Comparison of ENCODE assay signal across 1 cellular context in genomic region chr16:67154578-67155304, GRCh38.
TF ChIP-seq lines count a peak whose summit lies in the region.

No MANE protein-coding gene starts in this region.

TF ChIP-seq in HEK293T, 16 proteins besides CTCF, POLR2A, EP300 and RAD21 (continued from another document):
- TF ChIP-seq, protein P1, sequence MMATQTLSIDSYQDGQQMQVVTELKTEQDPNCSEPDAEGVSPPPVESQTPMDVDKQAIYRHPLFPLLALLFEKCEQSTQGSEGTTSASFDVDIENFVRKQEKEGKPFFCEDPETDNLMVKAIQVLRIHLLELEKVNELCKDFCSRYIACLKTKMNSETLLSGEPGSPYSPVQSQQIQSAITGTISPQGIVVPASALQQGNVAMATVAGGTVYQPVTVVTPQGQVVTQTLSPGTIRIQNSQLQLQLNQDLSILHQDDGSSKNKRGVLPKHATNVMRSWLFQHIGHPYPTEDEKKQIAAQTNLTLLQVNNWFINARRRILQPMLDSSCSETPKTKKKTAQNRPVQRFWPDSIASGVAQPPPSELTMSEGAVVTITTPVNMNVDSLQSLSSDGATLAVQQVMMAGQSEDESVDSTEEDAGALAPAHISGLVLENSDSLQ (IDR thresholded peaks at IDR 0.05) = no peak
- no peak for TF ChIP-seq FOXK2 (IDR thresholded peaks at IDR 0.05)
TF ChIP-seq in HEK293T: peak in this region for 0.
